In genomic region chr3:66220602-66221377, GRCh38 we compare ENCODE assay signal across 8 cellular contexts. TPM values are rescaled to one million over a fixed set of nuclear protein-coding genes. Genes with fewer than 3 reads are reported as not detected.
A peak's percentile ranks its signal among the peaks of the same experiment; 100 is the strongest.
DNase-seq lines count a peak whose midpoint lies in the region; ATAC-seq lines count a peak whose summit lies in the region.

SLC25A26 (plus strand) TSS chr3:66221001; CDS start chr3:66221095, 94 bp downstream.

- peaks cover 18 to 34% of the 10 kb centered on the region in 2 donors for H3K4me1 Mint-ChIP-seq in effector memory CD8-positive, alpha-beta T cell (ENCODE audit: low read depth in 2 of 2)
- peaks cover 28% of the 10 kb centered on the region for H3K4me1 Mint-ChIP-seq in memory B cell

- ATAC-seq in GM21360 (IDR thresholded peaks at IDR 0.05; ENCODE audit: unreplicated experiment) (peak; percentile 98), memory B cell (ENCODE audit: low read depth) (peak; percentile 94)
- peak; percentile 95 for ATAC-seq in effector memory CD8-positive, alpha-beta T cell (replicated peaks)

- DNase-seq in COLO668 (lab: John Stamatoyannopoulos, UW; ENCODE audit: unreplicated experiment) = peak; percentile 92
- peak; percentile 93 for DNase-seq in HT1080 (ENCODE audit: low read depth)
- peak; percentile 92 for DNase-seq in NOMO-1 treated with DMSO at 0.1 percent for 48 hours (lab: John Stamatoyannopoulos, UW; ENCODE audit: unreplicated experiment)
- peak; percentile 94 to 95 for DNase-seq in activated CD8-positive, alpha-beta memory T cell treated with anti-CD3 and anti-CD28 coated beads for 4 hours (ENCODE audit: low read depth in 2 of 2)
- peak; percentile 95 to 98 (median 97) for DNase-seq in effector memory CD8-positive, alpha-beta T cell
- DNase-seq in memory B cell (ENCODE audit: low spot score in 2 of 2) = peak; percentile 87 to 94
- peak; percentile 92 for DNase-seq in stimulated activated CD8-positive, alpha-beta memory T cell treated with anti-CD3 and anti-CD28 coated beads, Interleukin-12 subunit alpha, Interleukin-12 subunit beta, amount 100 ng/mL, for 24 hours (ENCODE audit: extremely low read depth)

- peaks cover 0 to 8% of the 10 kb centered on the region in 2 donors for H3K27me3 Mint-ChIP-seq in effector memory CD8-positive, alpha-beta T cell
- no peaks in the 10 kb centered on the region for H3K27me3 Mint-ChIP-seq in memory B cell

- peaks cover 24% of the 10 kb centered on the region for H3K36me3 Mint-ChIP-seq in effector memory CD8-positive, alpha-beta T cell (ENCODE audit: insufficient read depth)
- peaks cover 21% of the 10 kb centered on the region for H3K36me3 Mint-ChIP-seq in memory B cell

- H3K9me3 Mint-ChIP-seq in effector memory CD8-positive, alpha-beta T cell = no peaks in the 10 kb centered on the region
- no peaks in the 10 kb centered on the region for H3K9me3 Mint-ChIP-seq in memory B cell

- H3K27ac Mint-ChIP-seq in effector memory CD8-positive, alpha-beta T cell = peak within 1 kb of the TSS; percentile 85 to 92
- peak within 1 kb of the TSS; percentile 93 for H3K27ac Mint-ChIP-seq in memory B cell

- peak within 1 kb of the TSS; percentile 80 to 87 for H3K4me3 Mint-ChIP-seq in effector memory CD8-positive, alpha-beta T cell
- peak within 1 kb of the TSS; percentile 98 for H3K4me3 Mint-ChIP-seq in memory B cell

RNA-seq across cellular contexts. Expression of gene SLC25A26, which starts in this region (rescaled TPM):
- total RNA-seq in HT1080 (2014; rRNA removed; shearing (Covaris generic)) = 26.2 and 29.3 TPM in 2 replicates
- 25.4 and 26.1 TPM in 2 replicates for polyA plus RNA-seq in HT1080 (2015; cell fraction: cytosol; rRNA removed)
- 13.3 and 13.5 TPM in 2 replicates for polyA plus RNA-seq in HT1080 (2015; cell fraction: nucleus; rRNA removed)

Comparison
In these comparisons a context has a peak if more than half of its experiments do, and no peak if none do; other contexts are left out.
1. Peak in every context shown above with its lines: DNase-seq and ATAC-seq.